In genomic region chr2:218323526-218324472, GRCh38 we compare ENCODE assay signal across 8 cellular contexts. TPM values are rescaled to one million over a fixed set of nuclear protein-coding genes. Genes with fewer than 3 reads are reported as not detected.
DNase-seq lines count a peak whose midpoint lies in the region; ATAC-seq and TF ChIP-seq lines count a peak whose summit lies in the region.

No MANE protein-coding gene starts in this region.

- no peaks in the 10 kb centered on the region for H3K36me3 Mint-ChIP-seq in naive thymus-derived CD4-positive, alpha-beta T cell

- peak overlapping the region; percentile 82 to 93 (median 87) for H3K4me3 Mint-ChIP-seq in naive thymus-derived CD4-positive, alpha-beta T cell

- in situ Hi-C loops in HAP-1 (cut with MboI; ENCODE audit: low sequenced_read_pairs) = no loop called here

- H3K4me1 ChIP-seq in HAP-1 (peaks cover 21% of the 10 kb centered on the region), esophagus (ENCODE audit: control insufficient read depth in 2 of 2, insufficient read depth in 2 of 2, low read length in 1 of 2) (peaks cover 7 to 12% of the 10 kb centered on the region in 2 donors)
- peaks cover 10 to 45% of the 10 kb centered on the region in 2 donors for H3K4me1 ChIP-seq in naive thymus-derived CD4-positive, alpha-beta T cell (ENCODE audit: control insufficient read depth in 2 of 2, insufficient read depth in 2 of 2, low read length in 2 of 2)

- H2AFZ ChIP-seq in SU-DHL-6 (ENCODE audit: low read depth, low read length, severe bottlenecking) = peak overlapping the region; percentile 18

- peaks cover 0 to 31% (median 0%) of the 10 kb centered on the region in 5 donors for H3K27me3 Mint-ChIP-seq in naive thymus-derived CD4-positive, alpha-beta T cell

- CTCF ChIA-PET in naive thymus-derived CD4-positive, alpha-beta T cell (lab: Charles Lee) = interaction anchor here (0.6 to 2.1 kb wide), 6 partner anchors 9 to 54 kb away, joined by 3 to 8 read pairs (median 4); partner anchors contain the start of genes CATIP and PNKD

- intact Hi-C loops in naive thymus-derived CD4-positive, alpha-beta T cell (cut with micrococcal nuclease) = loop anchor here in 1 of 2 donors (2.0 to 5.0 kb wide), 2 partner anchors 34 to 53 kb away; partner anchors contain the start of genes AAMP, CATIP and PNKD

- no peaks in the 10 kb centered on the region for H3K79me2 ChIP-seq in SU-DHL-6 (ENCODE audit: insufficient read depth, low read length)

- no peaks in the 10 kb centered on the region for H3K9me2 ChIP-seq in SU-DHL-6 (replicated peaks; ENCODE audit: insufficient read depth, low read length)

- H3K36me3 ChIP-seq in HAP-1 (replicated peaks) (no peaks in the 10 kb centered on the region), SU-DHL-6 (ENCODE audit: low read length) (no peaks in the 10 kb centered on the region), esophagus (ENCODE audit: control insufficient read depth in 2 of 2, insufficient read depth in 2 of 2, low read length in 1 of 2) (no peaks in the 10 kb centered on the region)
- H3K36me3 ChIP-seq in naive thymus-derived CD4-positive, alpha-beta T cell (ENCODE audit: control insufficient read depth in 2 of 3, insufficient read depth in 3 of 3, low read length in 3 of 3) = no peaks in the 10 kb centered on the region

- peak overlapping the region; percentile 26; the same call in 1 of the 2 replicates for H3K9ac ChIP-seq in SU-DHL-6 (ENCODE audit: low read length)

- POLR2A ChIA-PET in naive thymus-derived CD4-positive, alpha-beta T cell (lab: Charles Lee) = interaction anchor here (1.0 to 2.9 kb wide), 3 partner anchors 22 to 53 kb away, joined by 3 to 13 read pairs (median 5); partner anchors contain the start of genes AAMP and PNKD

- DNase-seq in AG09309 (ENCODE audit: low read depth) (no peak), HAP-1 (ENCODE audit: low spot score in 2 of 2) (peak; percentile 71 to 88), MV-4-11 (lab: John Stamatoyannopoulos, UW) (no peak)
- no peak for DNase-seq in naive thymus-derived CD4-positive, alpha-beta T cell

- no peak for ATAC-seq in naive thymus-derived CD4-positive, alpha-beta T cell
- no peak for ATAC-seq in HG03135 (IDR thresholded peaks at IDR 0.05; ENCODE audit: unreplicated experiment)
- no peak for ATAC-seq in GM21526 (IDR thresholded peaks at IDR 0.05; ENCODE audit: low FRiP score, unreplicated experiment)

- no peaks in the 10 kb centered on the region for H3K27me3 ChIP-seq in HAP-1 (ENCODE audit: low read depth)
- no peaks in the 10 kb centered on the region for H3K27me3 ChIP-seq in SU-DHL-6 (ENCODE audit: low read length)
- no peaks in the 10 kb centered on the region for H3K27me3 ChIP-seq in esophagus (ENCODE audit: control insufficient read depth in 1 of 2, insufficient read depth in 2 of 2, low read length in 2 of 2)
- H3K27me3 ChIP-seq in naive thymus-derived CD4-positive, alpha-beta T cell (ENCODE audit: control insufficient read depth in 2 of 2, insufficient read depth in 2 of 2, low read length in 2 of 2) = no peaks in the 10 kb centered on the region

- TF ChIP-seq CTCF in AG09309 (IDR thresholded peaks at IDR 0.05; ENCODE audit: control insufficient read depth, insufficient read depth, low read depth, low read length, missing control alignments) = no peak
- TF ChIP-seq CTCF in SU-DHL-6 (IDR thresholded peaks at IDR 0.05; ENCODE audit: insufficient read depth, low read length, poor library complexity, severe bottlenecking) = no peak

- H4K20me1 ChIP-seq in SU-DHL-6 (ENCODE audit: low read depth, low read length) = no peaks in the 10 kb centered on the region

- no peaks in the 10 kb centered on the region for H3K9me3 ChIP-seq in HAP-1
- no peaks in the 10 kb centered on the region for H3K9me3 ChIP-seq in SU-DHL-6 (ENCODE audit: insufficient read depth, low read length)
- H3K9me3 ChIP-seq in esophagus (ENCODE audit: control insufficient read depth in 2 of 2, insufficient read depth in 1 of 2, low read depth in 1 of 2, low read length in 1 of 2) = no peaks in the 10 kb centered on the region
- H3K9me3 ChIP-seq in naive thymus-derived CD4-positive, alpha-beta T cell (ENCODE audit: control insufficient read depth in 2 of 3, low read length in 3 of 3) = no peaks in the 10 kb centered on the region

- H3K27ac ChIP-seq in SU-DHL-6 (ENCODE audit: low read depth, low read length) (no peak overlapping the region), esophagus (ENCODE audit: low read depth in 2 of 2, low read length in 1 of 2) (peak overlapping the region; percentile 45 to 52)
- H3K27ac ChIP-seq in naive thymus-derived CD4-positive, alpha-beta T cell (ENCODE audit: low read depth, low read length) = peak overlapping the region; percentile 69

- peak overlapping the region; percentile 57 for H3K4me3 ChIP-seq in AG09309 (ENCODE audit: control insufficient read depth, low read depth, low read length)
- peak overlapping the region; percentile 51 for H3K4me3 ChIP-seq in HAP-1
- peak overlapping the region; percentile 47 for H3K4me3 ChIP-seq in SU-DHL-6 (ENCODE audit: insufficient read depth, low read length, poor library complexity, severe bottlenecking)
- peak overlapping the region; percentile 66 to 72 for H3K4me3 ChIP-seq in esophagus (ENCODE audit: low read depth in 1 of 2, low read length in 2 of 2)
- H3K4me3 ChIP-seq in naive thymus-derived CD4-positive, alpha-beta T cell (ENCODE audit: low read length) = peak overlapping the region; percentile 46

- no peaks in the 10 kb centered on the region for H3K9me3 Mint-ChIP-seq in naive thymus-derived CD4-positive, alpha-beta T cell

- peak overlapping the region; percentile 55 for H3K4me2 ChIP-seq in SU-DHL-6 (ENCODE audit: low read depth, low read length, poor library complexity, severe bottlenecking)

- peaks cover 25 to 77% (median 70%) of the 10 kb centered on the region in 7 donors for H3K4me1 Mint-ChIP-seq in naive thymus-derived CD4-positive, alpha-beta T cell

- peak overlapping the region in 8 of 9 donors; percentile 55 to 88 (median 79) for H3K27ac Mint-ChIP-seq in naive thymus-derived CD4-positive, alpha-beta T cell

- 0 out of 2 replicates have a peak, but pooled peaks cover 4% of the 10 kb centered on the region for H3F3A ChIP-seq in SU-DHL-6 (ENCODE audit: insufficient read depth)

- 6 to 7% methylated on average over 24 of the region's 24 CpGs for WGBS in esophagus, 2 donors

RNA-seq across cellular contexts. Expression of gene TMBIM1, which starts 31.5 kb away (rescaled TPM):
- 100 to 1,000 TPM; 196 to 231 TPM for polyA plus RNA-seq in esophagus
- total RNA-seq in naive thymus-derived CD4-positive, alpha-beta T cell = 100 to 1,000 TPM in 2 of 5 experiments, 10 to 100 TPM in 3; 51.7 to 112 (median 83.8) TPM
- polyA plus RNA-seq in naive thymus-derived CD4-positive, alpha-beta T cell = 100 to 1,000 TPM in 1 of 2 donors, 10 to 100 TPM in 1; 92.4 to 115 TPM

RNA-seq across cellular contexts. Expression of gene CATIP, which starts 32.9 kb away (rescaled TPM):
- not detected for polyA plus RNA-seq in esophagus
- under 1 TPM in 1 of 5 experiments, not detected in 4; 0.49 TPM for total RNA-seq in naive thymus-derived CD4-positive, alpha-beta T cell
- not detected for polyA plus RNA-seq in naive thymus-derived CD4-positive, alpha-beta T cell

RNA-seq across cellular contexts. Expression of gene PNKD, which starts 53.5 kb away (rescaled TPM):
- 10 to 100 TPM; 50.1 to 54.9 TPM for polyA plus RNA-seq in esophagus
- 10 to 100 TPM; 18.5 to 38.4 (median 25.2) TPM for total RNA-seq in naive thymus-derived CD4-positive, alpha-beta T cell
- polyA plus RNA-seq in naive thymus-derived CD4-positive, alpha-beta T cell = 100 to 1,000 TPM in 1 of 2 donors, 10 to 100 TPM in 1; 92.2 to 108 TPM

RNA-seq across cellular contexts. Expression of gene AAMP, which starts 53.9 kb away (rescaled TPM):
- polyA plus RNA-seq in esophagus = 10 to 100 TPM; 45.0 to 90.4 TPM
- total RNA-seq in naive thymus-derived CD4-positive, alpha-beta T cell = 10 to 100 TPM; 54.1 to 67.0 (median 61.2) TPM
- polyA plus RNA-seq in naive thymus-derived CD4-positive, alpha-beta T cell = 100 to 1,000 TPM in 1 of 2 donors, 10 to 100 TPM in 1; 98.6 to 108 TPM

RNA-seq across cellular contexts. Expression of gene SLC11A1, which starts 58.3 kb away (rescaled TPM):
- 1 to 10 TPM; 1.1 to 1.5 TPM for polyA plus RNA-seq in esophagus
- total RNA-seq in naive thymus-derived CD4-positive, alpha-beta T cell = 100 to 1,000 TPM in 1 of 5 experiments, 10 to 100 TPM in 1, 1 to 10 TPM in 2, under 1 TPM in 1; 0.27 to 399 (median 1.9) TPM
- under 1 TPM; 0.49 to 0.97 TPM for polyA plus RNA-seq in naive thymus-derived CD4-positive, alpha-beta T cell

Comparison
In these comparisons a context has a peak if more than half of its experiments do, and no peak if none do; other contexts are left out.
1. DNase-seq: peak in HAP-1 (2 of 2); none in AG09309 (single experiment), naive thymus-derived CD4-positive, alpha-beta T cell (0 of 9) and MV-4-11 (single experiment).
2. Peak in every context shown above with its lines, with median percentiles within 50 percentile points of each other: H3K4me3 ChIP-seq.